23 cellular contexts compared by ENCODE assay signal in the genomic region with DNA sequence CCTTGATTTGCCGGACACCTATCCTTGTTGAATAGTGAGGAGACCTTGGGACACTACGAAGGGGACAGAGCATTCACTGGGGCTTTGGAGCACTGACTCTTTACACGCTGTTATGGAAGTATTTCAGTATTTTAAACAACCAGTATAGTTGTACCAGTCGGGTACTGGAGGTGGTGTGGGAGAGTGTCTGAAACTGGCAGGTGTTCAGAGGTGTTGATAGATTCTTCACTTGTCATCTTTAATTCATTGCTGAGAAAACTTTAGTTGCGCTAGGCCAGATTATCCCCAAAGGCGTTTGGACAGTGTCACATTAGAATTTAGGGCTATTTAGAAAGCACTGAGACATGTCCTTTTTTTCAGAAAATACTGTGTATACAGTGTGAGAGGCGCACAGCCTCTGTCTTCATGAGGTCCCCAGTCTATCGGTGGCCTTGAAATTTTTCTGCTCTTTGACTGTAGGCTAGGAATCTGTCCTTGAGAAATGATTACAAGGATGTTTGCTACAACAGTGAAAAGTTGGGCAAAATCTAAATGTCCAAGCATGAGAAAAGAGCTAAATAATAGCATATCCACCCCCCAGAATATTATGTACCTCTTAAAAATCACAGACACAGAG.
DNase-seq lines count a peak whose midpoint lies in the region; ATAC-seq, FAIRE-seq and TF ChIP-seq lines count a peak whose summit lies in the region.
"Had no signal": no experiment of that assay in that cellular context is flagged by ENCODE, and none has a peak within 500 bp of the region (broad histone marks: within the 10 kb centered on the region; RNA-seq: fewer than 3 reads in every experiment).

No MANE protein-coding gene starts in this region.

- H3K36me3 ChIP-seq in IMR-90 (ENCODE audit: control insufficient read depth, insufficient read depth, low read length) (no peaks in the 10 kb centered on the region; the same call in 1 of the 2 replicates), left ventricle myocardium inferior (no peaks in the 10 kb centered on the region), SK-N-SH (replicated peaks in 1 of 2; ENCODE audit: control insufficient read depth in 1 of 2, insufficient read depth in 2 of 2, low read length in 1 of 2) (peaks cover 4 to 12% of the 10 kb centered on the region in 2 experiments)
- H3K36me3 ChIP-seq: adrenal gland, neural progenitor cell, prostate gland, stomach, tibial artery had no signal

- CTCF ChIA-PET in A549 (lab: Yijun Ruan, JAX) (interaction anchor here (0.8 to 1.2 kb wide), 2 partner anchors 9 to 25 kb away, joined by 3 to 5 read pairs; no protein-coding TSS in a partner anchor), IMR-90 (lab: Yijun Ruan, JAX) (no interaction called here), SK-N-SH (lab: Yijun Ruan, JAX) (no interaction called here)

- H2AFZ ChIP-seq in IMR-90 (replicated peaks; ENCODE audit: low read length, poor library complexity) (no peak overlapping the region), SK-N-SH (ENCODE audit: low read depth) (no peak overlapping the region)
- H2AFZ ChIP-seq: neural progenitor cell had no signal

- no TSS peak for BruUV-seq in IMR-90 (replicated peaks; lab: Mats Ljungman, UMichigan)

- no peak for FAIRE-seq in A549 (lab: Jason Lieb, UNC)
- FAIRE-seq: H1, keratinocyte, small intestine had no signal

- H3K56ac ChIP-seq in IMR-90 (ENCODE audit: extremely low read depth, insufficient read depth, low read length): no peak overlapping the region

- H3K4me1 Mint-ChIP-seq in progenitor cell of endocrine pancreas (ENCODE audit: low read depth): peaks cover 51% of the 10 kb centered on the region

- no peak overlapping the region for H4K8ac ChIP-seq in IMR-90 (ENCODE audit: low read depth in 2 of 2, low read length in 2 of 2)

- TF ChIP-seq CTCF in A549 (IDR thresholded peaks at IDR 0.05): no peak
- TF ChIP-seq CTCF in IMR-90 (conservative IDR thresholded peaks at IDR 0.05; ENCODE audit: low read depth, low read length): no peak
- no peak for TF ChIP-seq CTCF in left ventricle myocardium inferior (IDR thresholded peaks at IDR 0.05; ENCODE audit: borderline replicate concordance)
- no peak for TF ChIP-seq CTCF in progenitor cell of endocrine pancreas (IDR thresholded peaks at IDR 0.05; ENCODE audit: unreplicated experiment)
- no peak for TF ChIP-seq CTCF in SK-N-SH (IDR thresholded peaks at IDR 0.05)

- H3K27me3 Mint-ChIP-seq in progenitor cell of endocrine pancreas: no peaks in the 10 kb centered on the region

- in situ Hi-C loops in IMR-90 (cut with MboI; ENCODE audit: low sequenced_read_pairs): no loop called here

- H2AK9ac ChIP-seq in IMR-90 (replicated peaks; ENCODE audit: low read depth, low read length, poor library complexity): no peak overlapping the region

- no peak overlapping the region for H3K4me3 ChIP-seq in A549
- no peak overlapping the region for H3K4me3 ChIP-seq in IMR-90 (ENCODE audit: insufficient read depth, low read depth, low read length)
- H3K4me3 ChIP-seq in left ventricle myocardium inferior: no peak overlapping the region
- no peak overlapping the region for H3K4me3 ChIP-seq in SK-N-SH (ENCODE audit: low read depth in 2 of 2, low read length in 1 of 2)
- H3K4me3 ChIP-seq: adrenal gland, body of pancreas, neural progenitor cell, prostate gland, stomach, tibial artery had no signal

- peaks cover 23 to 86% of the 10 kb centered on the region in 2 experiments for H3K79me1 ChIP-seq in IMR-90 (ENCODE audit: low read depth in 1 of 2, low read length in 2 of 2)

- H3K4ac ChIP-seq in IMR-90 (ENCODE audit: low read depth, low read length): no peak overlapping the region

- peak overlapping the region; percentile 49 for H3K27ac Mint-ChIP-seq in progenitor cell of endocrine pancreas
- H3K27ac Mint-ChIP-seq: activated naive CD4-positive, alpha-beta T cell treated with anti-CD3 and anti-CD28 coated beads for 36 hours had no signal

- H3K79me2 ChIP-seq in SK-N-SH (ENCODE audit: insufficient read depth): peaks cover 100% of the 10 kb centered on the region

- ATAC-seq in A549 (peak in 1 of 2 experiments; percentile 15; a peak in 1 of 6 replicates), IMR-90 (ENCODE audit: low read depth) (no peak)

- no peak overlapping the region for H2AK5ac ChIP-seq in IMR-90 (ENCODE audit: low read depth, low read length)

- H3K4me2 ChIP-seq in A549 (peak overlapping the region; percentile 44; the same call in 2 of the 3 replicates), IMR-90 (ENCODE audit: low read depth, low read length) (no peak overlapping the region), SK-N-SH (no peak overlapping the region)

- peak overlapping the region; percentile 48; the same call in 1 of the 2 replicates for H3K23ac ChIP-seq in IMR-90 (ENCODE audit: low read depth, low read length)

- intact Hi-C loops in IMR-90 (cut with micrococcal nuclease) (no loop called here), left ventricle myocardium inferior (cut with micrococcal nuclease) (no loop called here)

- H3K9me1 ChIP-seq in IMR-90 (ENCODE audit: insufficient read depth, low read length): peaks cover 27% of the 10 kb centered on the region

- H3K4me3 Mint-ChIP-seq in progenitor cell of endocrine pancreas (ENCODE audit: low read depth): no peak overlapping the region
- H3K4me3 Mint-ChIP-seq: activated naive CD4-positive, alpha-beta T cell treated with anti-CD3 and anti-CD28 coated beads for 36 hours; neural progenitor cell had no signal

- no peak overlapping the region for H4K5ac ChIP-seq in IMR-90 (ENCODE audit: low read depth, low read length)

- dilution Hi-C loops in IMR-90 (cut with HindIII; ENCODE audit: low sequenced_read_pairs, unreplicated experiment): no loop called here

- H3K9me2 ChIP-seq in SK-N-SH: no peaks in the 10 kb centered on the region

- no peaks in the 10 kb centered on the region for H3K9me3 ChIP-seq in A549
- no peaks in the 10 kb centered on the region for H3K9me3 ChIP-seq in IMR-90 (ENCODE audit: control insufficient read depth, insufficient read depth, low read length)
- H3K9me3 ChIP-seq in left ventricle myocardium inferior (replicated peaks): no peaks in the 10 kb centered on the region
- H3K9me3 ChIP-seq in SK-N-SH: no peaks in the 10 kb centered on the region
- H3K9me3 ChIP-seq: adrenal gland, body of pancreas, prostate gland, stomach, tibial artery had no signal

- H2BK15ac ChIP-seq in IMR-90 (ENCODE audit: low read depth, low read length): no peak overlapping the region

- TF ChIP-seq RAD21 in A549 (conservative IDR thresholded peaks at IDR 0.05 in 1 of 2, IDR thresholded peaks at IDR 0.05 in 1 of 2) (no peak), IMR-90 (IDR thresholded peaks at IDR 0.05; ENCODE audit: low read length) (no peak), SK-N-SH (IDR thresholded peaks at IDR 0.05; ENCODE audit: low read length) (no peak)

- POLR2A ChIA-PET in A549 (lab: Yijun Ruan, JAX) (no interaction called here), IMR-90 (lab: Charles Lee; ENCODE audit: unreplicated experiment) (no interaction called here), SK-N-SH (lab: Yijun Ruan, JAX) (interaction anchor here (0.6 kb wide), 1 partner anchor 237 kb away, joined by 3 read pairs; no protein-coding TSS in a partner anchor)

- H3K14ac ChIP-seq in IMR-90 (replicated peaks; ENCODE audit: low read depth, low read length): no peak overlapping the region

- no peak overlapping the region for H3K9ac ChIP-seq in IMR-90 (ENCODE audit: low read depth, low read length)
- no peak overlapping the region for H3K9ac ChIP-seq in SK-N-SH
- H3K9ac ChIP-seq: neural progenitor cell had no signal

- no peak for TF ChIP-seq POLR2A in A549 (IDR thresholded peaks at IDR 0.05; ENCODE audit: low read length)
- TF ChIP-seq POLR2A in IMR-90 (IDR thresholded peaks at IDR 0.05; ENCODE audit: low read depth, low read length): no peak

- DNase-seq in A549 (ENCODE audit: low read depth in 1 of 2, low spot score in 1 of 2) (no peak), IMR-90 (no peak), left ventricle myocardium inferior (no peak), progenitor cell of endocrine pancreas (ENCODE audit: low spot score, unreplicated experiment) (no peak), SK-N-SH (no peak), caudate nucleus (lab: John Stamatoyannopoulos, UW) (no peak), NCI-H1105 (lab: John Stamatoyannopoulos, UW) (no peak)
- DNase-seq: activated naive CD4-positive, alpha-beta T cell treated with anti-CD3 and anti-CD28 coated beads for 36 hours; DMS153; NCI-H1436 treated with DMSO at 0.1 percent for 48 hours; NCI-H446 treated with DMSO at 0.1 percent for 48 hours; small intestine; stimulated activated CD4-positive, alpha-beta T cell treated with anti-CD3 and anti-CD28 coated beads, Interleukin-1b, Interleukin-23, amount 100 ng/mL, for 48 hours; stimulated activated CD8-positive, alpha-beta memory T cell treated with anti-CD3 and anti-CD28 coated beads, Interleukin-4, amount 100 ng/mL, for 48 hours; stomach; T1000; tibial artery had no signal

- no peak for TF ChIP-seq EP300 in A549 (IDR thresholded peaks at IDR 0.05)
- no peak for TF ChIP-seq EP300 in SK-N-SH (IDR thresholded peaks at IDR 0.05; ENCODE audit: borderline replicate concordance in 1 of 2, low read depth in 1 of 2, low read length in 1 of 2)

- no peak overlapping the region for H2BK120ac ChIP-seq in IMR-90 (ENCODE audit: low read depth, low read length)

- H3K18ac ChIP-seq in IMR-90 (ENCODE audit: low read depth, low read length): no peak overlapping the region

- H3K4me1 ChIP-seq in A549: peaks cover 73% of the 10 kb centered on the region
- H3K4me1 ChIP-seq in IMR-90 (ENCODE audit: control insufficient read depth, insufficient read depth, low read length): peaks cover 20% of the 10 kb centered on the region
- H3K4me1 ChIP-seq in left ventricle myocardium inferior: peaks cover 68% of the 10 kb centered on the region
- peaks cover 18 to 19% of the 10 kb centered on the region in 2 experiments; a peak in 3 of 4 replicates for H3K4me1 ChIP-seq in SK-N-SH (ENCODE audit: control insufficient read depth in 1 of 2, insufficient read depth in 2 of 2, low read depth in 1 of 2, low read length in 1 of 2)
- H3K4me1 ChIP-seq: prostate gland had no signal

- H4K91ac ChIP-seq in IMR-90 (ENCODE audit: insufficient read depth, low read depth, low read length): no peak overlapping the region

- no peaks in the 10 kb centered on the region for H3F3A ChIP-seq in SK-N-SH (replicated peaks; ENCODE audit: insufficient read depth)

- no peak overlapping the region; a peak in 1 of 6 replicates for H3K27ac ChIP-seq in A549
- no peak overlapping the region for H3K27ac ChIP-seq in IMR-90 (ENCODE audit: insufficient read depth, low read length)
- peak overlapping the region; percentile 82 for H3K27ac ChIP-seq in left ventricle myocardium inferior (replicated peaks)
- peak overlapping the region in 1 of 2 experiments; percentile 52; a peak in 1 of 4 replicates for H3K27ac ChIP-seq in SK-N-SH (ENCODE audit: low read depth in 2 of 2, low read length in 1 of 2)
- no peak overlapping the region for H3K27ac ChIP-seq in caudate nucleus (ENCODE audit: low read depth, low read length)
- H3K27ac ChIP-seq: adrenal gland, prostate gland, tibial artery had no signal

- 84% methylated on average over 8 of the region's 8 CpGs for WGBS in A549 (ENCODE audit: missing lambda C conversion rate)
- no CpG with 5 or more reads among the region's 8 CpGs for WGBS in IMR-90 (ENCODE audit: extremely low coverage in 2 of 2, insufficient read length in 1 of 2), 2 experiments
- 93% methylated on average over 8 of the region's 8 CpGs for WGBS in SK-N-SH (ENCODE audit: low lambda C conversion rate)

- H3K27me3 ChIP-seq in IMR-90 (ENCODE audit: control insufficient read depth, insufficient read depth, low read length) (no peaks in the 10 kb centered on the region), left ventricle myocardium inferior (ENCODE audit: low read depth) (no peaks in the 10 kb centered on the region), SK-N-SH (ENCODE audit: insufficient read depth) (no peaks in the 10 kb centered on the region)
- H3K27me3 ChIP-seq: adrenal gland, body of pancreas, neural progenitor cell, stomach, tibial artery had no signal

- H3K9me3 Mint-ChIP-seq in progenitor cell of endocrine pancreas (ENCODE audit: low read depth): no peaks in the 10 kb centered on the region
- H3K9me3 Mint-ChIP-seq: neural progenitor cell had no signal

- no peak overlapping the region for H2BK5ac ChIP-seq in IMR-90 (ENCODE audit: low read depth, low read length, poor library complexity, severe bottlenecking)

- peaks cover 4% of the 10 kb centered on the region for H3K36me3 Mint-ChIP-seq in progenitor cell of endocrine pancreas (ENCODE audit: insufficient read depth)

- no peak overlapping the region for H2BK20ac ChIP-seq in IMR-90 (ENCODE audit: low read depth, low read length)

- peaks cover 93% of the 10 kb centered on the region for H4K20me1 ChIP-seq in IMR-90 (ENCODE audit: insufficient read depth, low read length)
- H4K20me1 ChIP-seq in SK-N-SH (ENCODE audit: insufficient read depth): peaks cover 90% of the 10 kb centered on the region
